ENCODE assay signal across 30 cellular contexts in genomic region chr2:56034258-56034657, GRCh38.
"Had no signal": no experiment of that assay in that cellular context is flagged by ENCODE, and none has a peak within 500 bp of the region (broad histone marks: within the 10 kb centered on the region; RNA-seq: fewer than 3 reads in every experiment).

No MANE protein-coding gene starts in this region.

- ATAC-seq: activated CD8-positive, alpha-beta T cell treated with anti-CD3 and anti-CD28 coated beads for 36 hours; activated T-cell treated with anti-CD3 and anti-CD28 coated beads, Interleukin-2, amount 50 U/mL, for 72 hours; activated T-helper 17 cell treated with anti-CD3 and anti-CD28 coated beads, Interleukin-2, amount 50 U/mL, for 72 hours had no signal

- H3K27ac ChIP-seq: brain microvascular endothelial cell, Peyer's patch, WERI-Rb-1 had no signal

- H3K4me3 ChIP-seq: Peyer's patch had no signal

- DNase-seq: activated CD4-positive, alpha-beta T cell treated with anti-CD3 and anti-CD28 coated beads for 1 hour; activated CD4-positive, alpha-beta T cell treated with anti-CD3 and anti-CD28 coated beads for 48 hours; activated CD4-positive, CD25-positive, alpha-beta regulatory T cell; activated CD8-positive, alpha-beta T cell treated with anti-CD3 and anti-CD28 coated beads for 36 hours; activated effector memory CD4-positive, alpha-beta T cell treated with anti-CD3 and anti-CD28 coated beads, Interleukin-2, amount 50 U/mL, for 16 hours; activated naive CD4-positive, alpha-beta T cell; activated naive CD4-positive, alpha-beta T cell treated with anti-CD3 and anti-CD28 coated beads, Interleukin-2, amount 50 U/mL, for 16 hours; activated naive CD8-positive, alpha-beta T cell treated with anti-CD3 and anti-CD28 coated beads for 36 hours; activated T-cell treated with anti-CD3 and anti-CD28 coated beads, Interleukin-2, amount 50 U/mL, for 1 hour; activated T-cell treated with anti-CD3 and anti-CD28 coated beads, Interleukin-2, amount 50 U/mL, for 72 hours; amniotic stem cell; aorta; brain microvascular endothelial cell; Karpas-422; MM.1S; NCI-H1092 treated with DMSO at 0.1 percent for 48 hours; NCI-H146; NCI-H187; NCI-H2029 treated with DMSO at 0.1 percent for 48 hours; NCI-H2107; NCI-H2171; NCI-H510A treated with DMSO at 0.1 percent for 48 hours; NCI-H526 treated with DMSO at 0.1 percent for 48 hours; NCI-H82; Peyer's patch; Right ventricle myocardium superior; RPMI8226; T1000; WERI-Rb-1 had no signal
